Comparison of ENCODE assay signal across 14 cellular contexts in genomic region chr12:79512068-79512467, GRCh38.
A peak's percentile ranks its signal among the peaks of the same experiment; 100 is the strongest.
DNase-seq lines count a peak whose midpoint lies in the region; ATAC-seq, FAIRE-seq and TF ChIP-seq lines count a peak whose summit lies in the region.
"Had no signal": no experiment of that assay in that cellular context is flagged by ENCODE, and none has a peak within 500 bp of the region (broad histone marks: within the 10 kb centered on the region; RNA-seq: fewer than 3 reads in every experiment).

No MANE protein-coding gene starts in this region.

- H3K9me1 ChIP-seq in keratinocyte (ENCODE audit: control insufficient read depth, extremely low read depth, insufficient read depth, low read length), result no peaks in the 10 kb centered on the region

- dilution Hi-C loops in keratinocyte (cut with MboI; ENCODE audit: extremely low pct_ligation_motif_present, low sequenced_read_pairs), result no loop called here

- H4K20me1 ChIP-seq in astrocyte (ENCODE audit: insufficient read depth, low read length) (no peaks in the 10 kb centered on the region), keratinocyte (ENCODE audit: control insufficient read depth, extremely low read depth, insufficient read depth, low read length) (no peaks in the 10 kb centered on the region)

- no peak overlapping the region for H3K27ac ChIP-seq in astrocyte (ENCODE audit: low read depth, low read length)
- no peak overlapping the region for H3K27ac ChIP-seq in keratinocyte (ENCODE audit: control insufficient read depth, insufficient read depth, low read length)
- H3K27ac ChIP-seq: coronary artery had no signal

- FAIRE-seq in astrocyte (lab: Jason Lieb, UNC) (no peak), keratinocyte (lab: Jason Lieb, UNC) (no peak)

- H3K27me3 ChIP-seq in astrocyte (ENCODE audit: insufficient read depth, low read length) (no peaks in the 10 kb centered on the region), keratinocyte (ENCODE audit: control insufficient read depth, extremely low read depth, insufficient read depth, low read length) (no peaks in the 10 kb centered on the region)

- H3K4me3 Mint-ChIP-seq in astrocyte (ENCODE audit: unreplicated experiment), result no peak overlapping the region
- no peak overlapping the region for H3K4me3 Mint-ChIP-seq in activated T-cell treated with anti-CD3 and anti-CD28 coated beads, Interleukin-2, amount 50 U/mL, for 72 hours
- H3K4me3 Mint-ChIP-seq: activated naive CD8-positive, alpha-beta T cell; naive thymus-derived CD4-positive, alpha-beta T cell had no signal

- peaks cover 1% of the 10 kb centered on the region for H3K9me3 Mint-ChIP-seq in astrocyte (ENCODE audit: unreplicated experiment)
- H3K9me3 Mint-ChIP-seq in activated T-cell treated with anti-CD3 and anti-CD28 coated beads, Interleukin-2, amount 50 U/mL, for 72 hours, result peaks cover 5 to 12% of the 10 kb centered on the region in 2 donors

- H3K27me3 Mint-ChIP-seq in astrocyte (ENCODE audit: low read depth, unreplicated experiment), result no peaks in the 10 kb centered on the region
- no peaks in the 10 kb centered on the region for H3K27me3 Mint-ChIP-seq in activated T-cell treated with anti-CD3 and anti-CD28 coated beads, Interleukin-2, amount 50 U/mL, for 72 hours (ENCODE audit: low read depth)
- H3K27me3 Mint-ChIP-seq: activated naive CD8-positive, alpha-beta T cell; naive thymus-derived CD4-positive, alpha-beta T cell had no signal

- TF ChIP-seq CTCF in astrocyte (IDR thresholded peaks at IDR 0.05; ENCODE audit: insufficient read depth, low read depth, low read length) (peak; percentile 32), keratinocyte (optimal IDR thresholded peaks at IDR 0.05 in 1 of 3, IDR thresholded peaks at IDR 0.05 in 1 of 3, conservative IDR thresholded peaks at IDR 0.05 in 1 of 3; ENCODE audit: extremely low read depth in 1 of 3, insufficient read depth in 2 of 3, low read length in 3 of 3) (peak in 2 of 3 experiments; percentile 17 to 48)

- H3K4me1 Mint-ChIP-seq in astrocyte (ENCODE audit: low read depth, unreplicated experiment), result peaks cover 10% of the 10 kb centered on the region
- no peaks in the 10 kb centered on the region for H3K4me1 Mint-ChIP-seq in activated T-cell treated with anti-CD3 and anti-CD28 coated beads, Interleukin-2, amount 50 U/mL, for 72 hours (ENCODE audit: low read depth)
- H3K4me1 Mint-ChIP-seq: naive thymus-derived CD4-positive, alpha-beta T cell had no signal

- peaks cover 7% of the 10 kb centered on the region for H3K4me1 ChIP-seq in astrocyte (ENCODE audit: insufficient read depth, low read length)
- no peaks in the 10 kb centered on the region for H3K4me1 ChIP-seq in keratinocyte (ENCODE audit: control insufficient read depth, extremely low read depth, insufficient read depth, low read length)

- H3K4me2 ChIP-seq in astrocyte (ENCODE audit: low read length) (no peak overlapping the region), keratinocyte (ENCODE audit: control insufficient read depth, extremely low read depth, insufficient read depth, low read depth, low read length) (no peak overlapping the region)

- no peak overlapping the region for H3K4me3 ChIP-seq in astrocyte (ENCODE audit: insufficient read depth, low read depth, low read length)
- H3K4me3 ChIP-seq in keratinocyte (ENCODE audit: control insufficient read depth in 2 of 3, extremely low read depth in 1 of 3, insufficient read depth in 2 of 3, low read depth in 1 of 3, low read length in 3 of 3), result no peak overlapping the region
- H3K4me3 ChIP-seq: coronary artery had no signal

- H3K9me3 ChIP-seq in astrocyte (ENCODE audit: insufficient read depth, low read depth, low read length) (no peaks in the 10 kb centered on the region), keratinocyte (ENCODE audit: control insufficient read depth, low read depth, low read length) (no peaks in the 10 kb centered on the region)

- DNase-seq in ELF-1 (ENCODE audit: low read depth, low spot score) (peak; percentile 53), HT-29 (ENCODE audit: low spot score) (peak; percentile 20), astrocyte (ENCODE audit: low read depth) (no peak), keratinocyte (ENCODE audit: low read depth, low spot score) (no peak), C1 segment of cervical spinal cord (lab: John Stamatoyannopoulos, UW) (no peak)
- no peak for DNase-seq in activated naive CD4-positive, alpha-beta T cell (lab: John Stamatoyannopoulos, UW)
- DNase-seq in activated T-cell treated with anti-CD3 and anti-CD28 coated beads, Interleukin-2, amount 50 U/mL, for 72 hours, result no peak
- DNase-seq: COR-L47; left cardiac atrium; naive thymus-derived CD4-positive, alpha-beta T cell; substantia nigra had no signal

- H3K79me2 ChIP-seq in astrocyte (ENCODE audit: insufficient read depth, low read length), result no peaks in the 10 kb centered on the region
- no peaks in the 10 kb centered on the region for H3K79me2 ChIP-seq in keratinocyte (ENCODE audit: control insufficient read depth, insufficient read depth, low read length)

- no peak overlapping the region for H3K9ac ChIP-seq in astrocyte (ENCODE audit: low read length)
- no peak overlapping the region for H3K9ac ChIP-seq in keratinocyte (ENCODE audit: control insufficient read depth, extremely low read depth, insufficient read depth, low read length)

- peaks cover 7% of the 10 kb centered on the region for H3K36me3 Mint-ChIP-seq in astrocyte (ENCODE audit: low read depth, unreplicated experiment)
- H3K36me3 Mint-ChIP-seq in activated T-cell treated with anti-CD3 and anti-CD28 coated beads, Interleukin-2, amount 50 U/mL, for 72 hours (ENCODE audit: insufficient read depth in 2 of 2), result peaks cover 3 to 8% of the 10 kb centered on the region in 2 donors
- H3K36me3 Mint-ChIP-seq: activated naive CD8-positive, alpha-beta T cell had no signal

- H3K27ac Mint-ChIP-seq in astrocyte (ENCODE audit: unreplicated experiment), result no peak overlapping the region
- H3K27ac Mint-ChIP-seq in activated T-cell treated with anti-CD3 and anti-CD28 coated beads, Interleukin-2, amount 50 U/mL, for 72 hours, result no peak overlapping the region
- H3K27ac Mint-ChIP-seq: activated naive CD8-positive, alpha-beta T cell; naive thymus-derived CD4-positive, alpha-beta T cell had no signal

- ATAC-seq in activated T-cell treated with anti-CD3 and anti-CD28 coated beads, Interleukin-2, amount 50 U/mL, for 72 hours (replicated peaks in 1 of 2), result no peak
- no peak for ATAC-seq in GM19035 (IDR thresholded peaks at IDR 0.05; ENCODE audit: unreplicated experiment)
- ATAC-seq: left cardiac atrium; naive thymus-derived CD4-positive, alpha-beta T cell had no signal

- no peaks in the 10 kb centered on the region for H3K36me3 ChIP-seq in astrocyte (ENCODE audit: insufficient read depth, low read length)
- no peaks in the 10 kb centered on the region for H3K36me3 ChIP-seq in keratinocyte (ENCODE audit: control insufficient read depth in 2 of 2, extremely low read depth in 1 of 2, insufficient read depth in 2 of 2, low read length in 2 of 2)

- H2AFZ ChIP-seq in astrocyte (ENCODE audit: low read depth, low read length), result no peak overlapping the region
- no peak overlapping the region for H2AFZ ChIP-seq in keratinocyte (ENCODE audit: control insufficient read depth, low read length)

Comparison
In these comparisons a context has a peak if more than half of its experiments do, and no peak if none do; other contexts are left out.
1. DNase-seq: peak in ELF-1 (single experiment) and HT-29 (single experiment); none in astrocyte (single experiment), keratinocyte (single experiment), activated naive CD4-positive, alpha-beta T cell (0 of 4), C1 segment of cervical spinal cord (0 of 14) and activated T-cell treated with anti-CD3 and anti-CD28 coated beads, Interleukin-2, amount 50 U/mL, for 72 hours (0 of 2).